Comparison of ENCODE assay signal across 26 cellular contexts in the genomic region with DNA sequence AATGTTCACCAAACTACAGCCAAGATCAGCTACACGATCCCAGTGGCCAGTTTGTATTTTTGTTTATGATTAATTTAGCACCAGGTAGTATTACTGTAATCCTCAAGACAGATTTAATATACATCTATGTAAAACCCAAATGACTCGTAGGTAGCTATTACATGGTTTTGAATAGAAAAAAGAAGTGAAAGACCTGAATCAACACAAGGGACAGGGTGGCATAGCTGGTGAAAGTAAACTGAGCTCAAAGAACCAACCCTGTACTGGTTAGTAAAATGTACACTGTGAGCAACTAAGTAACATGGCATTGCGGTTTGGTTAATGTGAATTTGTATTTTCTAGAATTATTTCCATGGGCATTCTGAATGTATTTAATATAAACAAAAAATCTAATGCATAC. TPM values are rescaled to one million over a fixed set of nuclear protein-coding genes. Genes with fewer than 3 reads are reported as not detected.
DNase-seq lines count a peak whose midpoint lies in the region; ATAC-seq and TF ChIP-seq lines count a peak whose summit lies in the region.
"Had no signal": no experiment of that assay in that cellular context is flagged by ENCODE, and none has a peak within 500 bp of the region (broad histone marks: within the 10 kb centered on the region; RNA-seq: fewer than 3 reads in every experiment).

No MANE protein-coding gene starts in this region.

- peak; percentile 34 for ATAC-seq in activated naive CD8-positive, alpha-beta T cell treated with anti-CD3 and anti-CD28 coated beads, Interleukin-2, amount 50 U/mL, for 24 hours
- ATAC-seq in GM21576 (IDR thresholded peaks at IDR 0.05; ENCODE audit: unreplicated experiment) (peak; percentile 25), HG03457 (IDR thresholded peaks at IDR 0.05; ENCODE audit: unreplicated experiment) (peak; percentile 27)
- ATAC-seq: left lobe of liver, natural killer cell, T-cell had no signal

- H3K27me3 Mint-ChIP-seq in activated naive CD8-positive, alpha-beta T cell treated with anti-CD3 and anti-CD28 coated beads, Interleukin-2, amount 50 U/mL, for 24 hours: no peaks in the 10 kb centered on the region
- no peaks in the 10 kb centered on the region for H3K27me3 Mint-ChIP-seq in activated naive CD8-positive, alpha-beta T cell treated with anti-CD3 and anti-CD28 coated beads for 36 hours
- H3K27me3 Mint-ChIP-seq in immature natural killer cell (ENCODE audit: low read depth in 3 of 3) (peaks cover 0 to 1% (median 0%) of the 10 kb centered on the region in 3 donors), endothelial cell (ENCODE audit: unreplicated experiment) (no peaks in the 10 kb centered on the region)
- H3K27me3 Mint-ChIP-seq: T-cell had no signal

- no peak overlapping the region for H3K27ac Mint-ChIP-seq in activated naive CD8-positive, alpha-beta T cell treated with anti-CD3 and anti-CD28 coated beads, Interleukin-2, amount 50 U/mL, for 24 hours
- no peak overlapping the region for H3K27ac Mint-ChIP-seq in activated naive CD8-positive, alpha-beta T cell treated with anti-CD3 and anti-CD28 coated beads for 36 hours
- H3K27ac Mint-ChIP-seq in immature natural killer cell: peak overlapping the region in 1 of 6 donors; percentile 17
- no peak overlapping the region for H3K27ac Mint-ChIP-seq in endothelial cell (ENCODE audit: unreplicated experiment)
- H3K27ac Mint-ChIP-seq: mesothelial cell of epicardium, natural killer cell, T-cell had no signal

- H3K4me3 Mint-ChIP-seq in activated naive CD8-positive, alpha-beta T cell treated with anti-CD3 and anti-CD28 coated beads, Interleukin-2, amount 50 U/mL, for 24 hours: no peak overlapping the region
- H3K4me3 Mint-ChIP-seq in activated naive CD8-positive, alpha-beta T cell treated with anti-CD3 and anti-CD28 coated beads for 36 hours: no peak overlapping the region
- H3K4me3 Mint-ChIP-seq in immature natural killer cell (no peak overlapping the region), endothelial cell (ENCODE audit: unreplicated experiment) (no peak overlapping the region)
- H3K4me3 Mint-ChIP-seq: mesothelial cell of epicardium, natural killer cell, T-cell had no signal

- no peaks in the 10 kb centered on the region for H3K9me3 Mint-ChIP-seq in activated naive CD8-positive, alpha-beta T cell treated with anti-CD3 and anti-CD28 coated beads, Interleukin-2, amount 50 U/mL, for 24 hours
- no peaks in the 10 kb centered on the region for H3K9me3 Mint-ChIP-seq in activated naive CD8-positive, alpha-beta T cell treated with anti-CD3 and anti-CD28 coated beads for 36 hours
- no peaks in the 10 kb centered on the region for H3K9me3 Mint-ChIP-seq in immature natural killer cell
- no peaks in the 10 kb centered on the region for H3K9me3 Mint-ChIP-seq in endothelial cell (ENCODE audit: unreplicated experiment)
- H3K9me3 Mint-ChIP-seq: mesothelial cell of epicardium, natural killer cell, T-cell had no signal

- H3K36me3 Mint-ChIP-seq in activated naive CD8-positive, alpha-beta T cell treated with anti-CD3 and anti-CD28 coated beads, Interleukin-2, amount 50 U/mL, for 24 hours (ENCODE audit: low read depth): peaks cover 21% of the 10 kb centered on the region
- peaks cover 22% of the 10 kb centered on the region for H3K36me3 Mint-ChIP-seq in activated naive CD8-positive, alpha-beta T cell treated with anti-CD3 and anti-CD28 coated beads for 36 hours
- H3K36me3 Mint-ChIP-seq in immature natural killer cell (peaks cover 14 to 17% (median 15%) of the 10 kb centered on the region in 3 donors), endothelial cell (ENCODE audit: low read depth, unreplicated experiment) (peaks cover 5% of the 10 kb centered on the region)

- peaks cover 41% of the 10 kb centered on the region for H3K4me1 Mint-ChIP-seq in activated naive CD8-positive, alpha-beta T cell treated with anti-CD3 and anti-CD28 coated beads, Interleukin-2, amount 50 U/mL, for 24 hours
- peaks cover 33% of the 10 kb centered on the region for H3K4me1 Mint-ChIP-seq in activated naive CD8-positive, alpha-beta T cell treated with anti-CD3 and anti-CD28 coated beads for 36 hours
- H3K4me1 Mint-ChIP-seq in immature natural killer cell (peaks cover 7 to 48% of the 10 kb centered on the region in 2 donors), endothelial cell (ENCODE audit: unreplicated experiment) (peaks cover 5% of the 10 kb centered on the region)

- DNase-seq in activated naive CD8-positive, alpha-beta T cell treated with anti-CD3 and anti-CD28 coated beads, Interleukin-2, amount 50 U/mL, for 24 hours: no peak
- no peak for DNase-seq in activated naive CD8-positive, alpha-beta T cell treated with anti-CD3 and anti-CD28 coated beads for 36 hours
- no peak for DNase-seq in immature natural killer cell
- DNase-seq in NCI-H1048 (lab: John Stamatoyannopoulos, UW): no peak
- DNase-seq in NCI-H2081 treated with DMSO at 0.1 percent for 48 hours (lab: John Stamatoyannopoulos, UW): no peak
- DNase-seq in endothelial cell (ENCODE audit: low spot score): no peak
- DNase-seq: activated CD4-positive, alpha-beta T cell treated with anti-CD3 and anti-CD28 coated beads for 48 hours; activated gamma-delta T cell; Caco-2; cortex of kidney; GOT3; head of caudate nucleus; MM.1S; natural killer cell; NCI-H1436 treated with DMSO at 0.1 percent for 48 hours; NCI-H2171 treated with DMSO at 0.1 percent for 48 hours; NCI-H69; SHP77 treated with DMSO at 0.1 percent for 48 hours; spleen; stimulated activated CD4-positive, alpha-beta T cell treated with anti-CD3 and anti-CD28 coated beads, Interleukin-4, amount 100 ng/mL, for 24 hours; T-cell had no signal

- TF ChIP-seq CTCF in endothelial cell (IDR thresholded peaks at IDR 0.05; ENCODE audit: unreplicated experiment): no peak

RNA-seq across cellular contexts. Expression of a gene that starts 8.8 kb away (rescaled TPM):
- 1 to 10 TPM; 7.5 to 8.5 TPM for total RNA-seq in activated naive CD8-positive, alpha-beta T cell treated with anti-CD3 and anti-CD28 coated beads for 36 hours
- 1 to 10 TPM; 2.1 to 4.6 (median 2.9) TPM for polyA plus RNA-seq in immature natural killer cell
- total RNA-seq in endothelial cell (ENCODE audit: unreplicated experiment): 18.4 TPM

RNA-seq across cellular contexts. Expression of a gene that starts 9.1 kb away (rescaled TPM):
- not detected for total RNA-seq in activated naive CD8-positive, alpha-beta T cell treated with anti-CD3 and anti-CD28 coated beads for 36 hours
- not detected for polyA plus RNA-seq in immature natural killer cell
- total RNA-seq in endothelial cell (ENCODE audit: unreplicated experiment): 0.36 TPM
- total RNA-seq: natural killer cell, OCI-LY7, spleen had no signal
